In the genomic region with DNA sequence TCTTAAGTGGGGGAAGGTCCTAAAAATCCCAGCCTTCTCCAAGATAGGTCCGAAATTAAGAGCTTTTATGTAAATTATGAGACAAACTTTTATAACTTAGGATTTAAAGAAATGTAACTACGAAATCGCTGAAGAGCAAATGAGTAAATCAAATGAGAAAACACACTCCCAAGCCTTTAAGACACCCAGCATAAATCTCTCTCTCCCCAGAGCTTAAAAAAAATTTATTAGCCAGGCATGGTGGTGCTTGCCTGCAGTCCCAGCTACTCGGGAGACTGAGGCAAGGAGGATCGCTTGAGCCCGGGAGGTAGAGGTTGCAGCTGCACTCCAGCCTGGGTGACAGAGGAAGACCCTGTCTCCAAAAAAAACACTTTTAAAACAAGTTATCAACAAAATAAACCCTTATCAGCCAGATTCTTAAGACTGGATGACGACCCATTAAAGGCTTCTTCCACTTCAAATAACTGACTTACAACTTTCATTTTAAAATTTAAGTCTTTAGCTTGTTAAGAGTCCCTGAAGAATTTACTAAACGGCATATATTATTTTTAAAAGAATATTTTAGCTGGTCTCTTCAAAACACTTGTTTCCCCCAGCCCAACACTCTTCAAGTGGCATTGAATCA, we compare ENCODE assay signal across 9 cellular contexts. TPM values are rescaled to one million over a fixed set of nuclear protein-coding genes. Genes with fewer than 3 reads are reported as not detected.
DNase-seq lines count a peak whose midpoint lies in the region; ATAC-seq, FAIRE-seq and TF ChIP-seq lines count a peak whose summit lies in the region.
"Had no signal": no experiment of that assay in that cellular context is flagged by ENCODE, and none has a peak within 500 bp of the region (broad histone marks: within the 10 kb centered on the region; RNA-seq: fewer than 3 reads in every experiment).

No MANE protein-coding gene starts in this region.

- DNase-seq in DND-41 (peak; percentile 25), PC-3 (peak; percentile 19), epithelial cell of proximal tubule (ENCODE audit: low read depth) (no peak), pancreas (peak in 1 of 6 donors; percentile 40), GM19239 (ENCODE audit: insufficient read length, low spot score) (no peak), COLO829 (ENCODE audit: low spot score) (no peak)

- CTCF ChIA-PET in PC-3 (lab: Charles Lee): interaction anchor here (0.6 to 2.3 kb wide), 3 partner anchors 13 to 171 kb away, joined by 3 to 15 read pairs (median 9); no protein-coding TSS in a partner anchor

- H2AFZ ChIP-seq in DND-41 (ENCODE audit: low read depth, low read length): no peak overlapping the region
- no peak overlapping the region for H2AFZ ChIP-seq in PC-3 (ENCODE audit: low read length)

- H3K9ac ChIP-seq in DND-41 (ENCODE audit: low read depth, low read length) (peak overlapping the region; percentile 90), PC-3 (ENCODE audit: low read length) (peak overlapping the region; percentile 99)

- TF ChIP-seq CTCF in DND-41 (IDR thresholded peaks at IDR 0.05; ENCODE audit: borderline replicate concordance, extremely low read depth, low read length, poor library complexity, severe bottlenecking) (no peak), PC-3 (conservative IDR thresholded peaks at IDR 0.05; ENCODE audit: low read depth, low read length) (no peak), epithelial cell of proximal tubule (conservative IDR thresholded peaks at IDR 0.05; ENCODE audit: low read depth, low read length) (no peak), pancreas (IDR thresholded peaks at IDR 0.05) (no peak)

- peaks cover 89% of the 10 kb centered on the region for H3K79me2 ChIP-seq in DND-41 (ENCODE audit: insufficient read depth, low read length)
- H3K79me2 ChIP-seq in PC-3 (ENCODE audit: low read length): peaks cover 90% of the 10 kb centered on the region

- WGBS in pancreas, 2 donors: 7 to 11% methylated on average over 8 of the region's 8 CpGs

- intact Hi-C loops in PC-3 (cut with micrococcal nuclease) (loop anchor here (2.0 kb wide), 1 partner anchor 48 kb away; no protein-coding TSS in a partner anchor), pancreas (cut with DNase I) (no loop called here)

- no peak for FAIRE-seq in pancreas (lab: Jason Lieb, UNC)
- no peak for FAIRE-seq in GM19239 (lab: Jason Lieb, UNC)

- H3K4me1 ChIP-seq in DND-41 (ENCODE audit: insufficient read depth, low read length): peaks cover 74% of the 10 kb centered on the region
- peaks cover 21% of the 10 kb centered on the region for H3K4me1 ChIP-seq in PC-3 (ENCODE audit: insufficient read depth, low read length)
- H3K4me1 ChIP-seq in pancreas: peaks cover 0 to 8% (median 0%) of the 10 kb centered on the region in 3 donors

- H3K27ac ChIP-seq in DND-41 (ENCODE audit: low read length) (peak overlapping the region; percentile 37; the same call in 1 of the 2 replicates), PC-3 (ENCODE audit: low read length) (peak overlapping the region; percentile 26), pancreas (peak overlapping the region; percentile 20 to 100 (median 68))

- BruUV-seq in PC-3 (replicated peaks; lab: Mats Ljungman, UMichigan): no TSS peak

- H3K9me3 ChIP-seq in DND-41 (ENCODE audit: insufficient read depth, low read length, severe bottlenecking) (no peaks in the 10 kb centered on the region), PC-3 (ENCODE audit: low read length) (no peaks in the 10 kb centered on the region), pancreas (no peaks in the 10 kb centered on the region)

- H3K9me2 ChIP-seq in PC-3 (replicated peaks; ENCODE audit: low read length): no peaks in the 10 kb centered on the region

- ATAC-seq in DND-41 (ENCODE audit: insufficient read depth, low read depth): no peak
- ATAC-seq in PC-3: no peak
- no peak for ATAC-seq in pancreas
- ATAC-seq in HG02884 (IDR thresholded peaks at IDR 0.05; ENCODE audit: unreplicated experiment): no peak
- no peak for ATAC-seq in HG03139 (IDR thresholded peaks at IDR 0.05; ENCODE audit: unreplicated experiment)

- H3K4me2 ChIP-seq in DND-41 (ENCODE audit: insufficient read depth, low read length): peak overlapping the region; percentile 75
- peak overlapping the region; percentile 94 for H3K4me2 ChIP-seq in PC-3 (ENCODE audit: low read length)

- no peaks in the 10 kb centered on the region for H3F3A ChIP-seq in PC-3 (ENCODE audit: low read length, unreplicated experiment)

- peaks cover 66% of the 10 kb centered on the region for H4K20me1 ChIP-seq in DND-41 (ENCODE audit: insufficient read depth, low read length)
- peaks cover 58% of the 10 kb centered on the region for H4K20me1 ChIP-seq in PC-3 (ENCODE audit: low read length)

- POLR2A ChIA-PET in PC-3 (lab: Charles Lee; ENCODE audit: unreplicated experiment): interaction anchor here (0.8 kb wide), 1 partner anchor 41 kb away, joined by 3 read pairs; a partner anchor contains a TSS

- H3K27me3 ChIP-seq in DND-41 (ENCODE audit: insufficient read depth, low read length, poor library complexity) (no peaks in the 10 kb centered on the region), PC-3 (ENCODE audit: low read length) (no peaks in the 10 kb centered on the region), pancreas (no peaks in the 10 kb centered on the region)

- H3K4me3 ChIP-seq in DND-41 (ENCODE audit: low read depth in 1 of 2, low read length in 2 of 2): peak overlapping the region; percentile 16 to 71; a peak in 3 of 4 replicates
- H3K4me3 ChIP-seq in PC-3 (ENCODE audit: low read length): peak overlapping the region; percentile 95
- H3K4me3 ChIP-seq in epithelial cell of proximal tubule (ENCODE audit: low read depth, low read length): peak overlapping the region; percentile 100
- peak overlapping the region in 2 of 4 donors; percentile 59 to 94 for H3K4me3 ChIP-seq in pancreas
- H3K4me3 ChIP-seq: lung had no signal

- H3K36me3 ChIP-seq in DND-41 (ENCODE audit: insufficient read depth, low read length): peaks cover 64% of the 10 kb centered on the region
- H3K36me3 ChIP-seq in PC-3 (ENCODE audit: low read depth, low read length): peaks cover 31% of the 10 kb centered on the region
- H3K36me3 ChIP-seq in pancreas: peaks cover 0 to 3% (median 0%) of the 10 kb centered on the region in 3 donors

RNA-seq across cellular contexts. Expression of a gene that starts 3.2 kb away (rescaled TPM):
- total RNA-seq in PC-3 (2014; rRNA removed): 165 and 172 TPM in 2 replicates
- total RNA-seq in epithelial cell of proximal tubule: 110 and 203 TPM in 2 replicates
- total RNA-seq in pancreas: 10 to 100 TPM; 48.8 to 98.1 (median 69.3) TPM
- polyA plus RNA-seq in pancreas: 10 to 100 TPM; 33.4 to 86.4 TPM

RNA-seq across cellular contexts. Expression of a gene that starts 39.1 kb away (rescaled TPM):
- total RNA-seq in PC-3 (2014; rRNA removed) (981 and 1,046 TPM in 2 replicates), epithelial cell of proximal tubule (569 and 705 TPM in 2 replicates), pancreas (100 to 1,000 TPM; 152 to 237 (median 211) TPM)
- 100 to 1,000 TPM; 126 to 299 TPM for polyA plus RNA-seq in pancreas

RNA-seq across cellular contexts. Expression of a gene that starts 40.2 kb away (rescaled TPM):
- total RNA-seq in PC-3 (2014; rRNA removed) (839 and 1,420 TPM in 2 replicates), epithelial cell of proximal tubule (1,115 and 1,158 TPM in 2 replicates), pancreas (100 to 1,000 TPM; 305 to 633 (median 468) TPM)
- 100 to 1,000 TPM; 846 to 892 TPM for polyA plus RNA-seq in pancreas

RNA-seq across cellular contexts. Expression of a gene that starts 54.7 kb away (rescaled TPM):
- total RNA-seq in PC-3 (2014; rRNA removed) (33.8 and 43.0 TPM in 2 replicates), epithelial cell of proximal tubule (41.5 and 43.1 TPM in 2 replicates), pancreas (10 to 100 TPM; 29.7 to 59.9 (median 39.1) TPM)
- polyA plus RNA-seq in pancreas: 10 to 100 TPM; 26.7 to 58.0 TPM

Comparison
In these comparisons a context has a peak if more than half of its experiments do, and no peak if none do; other contexts are left out.
1. DNase-seq: peak in DND-41 (single experiment) and PC-3 (single experiment); none in epithelial cell of proximal tubule (single experiment), GM19239 (single experiment) and COLO829 (single experiment).
2. Peak in every context shown above with its lines, with median percentiles within 50 percentile points of each other: H3K27ac ChIP-seq.